In the genomic region with DNA sequence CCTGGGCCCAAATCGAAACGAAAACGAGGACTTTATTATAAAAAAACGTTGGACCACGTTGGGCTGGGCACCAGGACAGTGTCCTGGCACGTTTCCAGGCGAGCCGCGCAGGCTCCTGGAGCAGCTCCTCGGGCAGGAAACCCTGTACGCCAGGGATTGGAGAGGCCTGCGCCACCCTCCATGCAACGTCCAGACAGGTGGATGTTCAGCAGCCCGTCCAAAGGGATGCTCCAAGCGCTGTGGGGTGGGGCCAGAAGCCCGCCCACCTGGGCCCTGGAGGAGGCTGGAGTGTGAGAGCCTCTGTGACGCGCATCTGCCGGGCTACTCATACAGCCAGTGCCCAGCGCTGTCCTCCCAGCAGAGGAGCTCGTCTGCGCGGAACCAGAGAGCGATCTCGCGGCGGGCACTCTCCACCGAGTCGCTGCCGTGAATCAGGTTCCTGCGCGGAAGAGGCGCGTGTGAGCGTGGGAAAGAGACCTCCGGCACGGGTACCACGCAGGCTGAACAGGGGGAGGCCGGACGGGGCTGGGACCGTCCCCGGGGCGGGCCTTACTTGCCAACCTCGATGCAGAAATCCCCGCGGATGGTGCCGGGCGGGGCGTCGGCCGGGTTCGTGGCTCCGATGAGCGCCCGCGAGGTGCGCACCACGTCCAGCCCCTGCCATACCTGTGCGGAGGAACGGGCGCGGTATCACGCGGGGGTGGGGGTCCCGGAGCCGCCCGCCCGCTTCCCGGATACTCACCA, we compare ENCODE assay signal across 2 cellular contexts.
TF ChIP-seq lines count a peak whose summit lies in the region.

No MANE protein-coding gene starts in this region.

TF ChIP-seq in WTC11, 78 proteins besides CTCF, POLR2A, EP300 and RAD21 (continues in another document):
- TF ChIP-seq, protein P1, sequence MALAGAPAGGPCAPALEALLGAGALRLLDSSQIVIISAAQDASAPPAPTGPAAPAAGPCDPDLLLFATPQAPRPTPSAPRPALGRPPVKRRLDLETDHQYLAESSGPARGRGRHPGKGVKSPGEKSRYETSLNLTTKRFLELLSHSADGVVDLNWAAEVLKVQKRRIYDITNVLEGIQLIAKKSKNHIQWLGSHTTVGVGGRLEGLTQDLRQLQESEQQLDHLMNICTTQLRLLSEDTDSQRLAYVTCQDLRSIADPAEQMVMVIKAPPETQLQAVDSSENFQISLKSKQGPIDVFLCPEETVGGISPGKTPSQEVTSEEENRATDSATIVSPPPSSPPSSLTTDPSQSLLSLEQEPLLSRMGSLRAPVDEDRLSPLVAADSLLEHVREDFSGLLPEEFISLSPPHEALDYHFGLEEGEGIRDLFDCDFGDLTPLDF (CRISPR knock-in tag; IDR thresholded peaks at IDR 0.05), result peak; percentile 33; the same call in 1 of the 2 replicates
- no peak for TF ChIP-seq ZNF317 (CRISPR knock-in tag; IDR thresholded peaks at IDR 0.05; ENCODE audit: borderline replicate concordance, low read depth)
- TF ChIP-seq, protein P2, sequence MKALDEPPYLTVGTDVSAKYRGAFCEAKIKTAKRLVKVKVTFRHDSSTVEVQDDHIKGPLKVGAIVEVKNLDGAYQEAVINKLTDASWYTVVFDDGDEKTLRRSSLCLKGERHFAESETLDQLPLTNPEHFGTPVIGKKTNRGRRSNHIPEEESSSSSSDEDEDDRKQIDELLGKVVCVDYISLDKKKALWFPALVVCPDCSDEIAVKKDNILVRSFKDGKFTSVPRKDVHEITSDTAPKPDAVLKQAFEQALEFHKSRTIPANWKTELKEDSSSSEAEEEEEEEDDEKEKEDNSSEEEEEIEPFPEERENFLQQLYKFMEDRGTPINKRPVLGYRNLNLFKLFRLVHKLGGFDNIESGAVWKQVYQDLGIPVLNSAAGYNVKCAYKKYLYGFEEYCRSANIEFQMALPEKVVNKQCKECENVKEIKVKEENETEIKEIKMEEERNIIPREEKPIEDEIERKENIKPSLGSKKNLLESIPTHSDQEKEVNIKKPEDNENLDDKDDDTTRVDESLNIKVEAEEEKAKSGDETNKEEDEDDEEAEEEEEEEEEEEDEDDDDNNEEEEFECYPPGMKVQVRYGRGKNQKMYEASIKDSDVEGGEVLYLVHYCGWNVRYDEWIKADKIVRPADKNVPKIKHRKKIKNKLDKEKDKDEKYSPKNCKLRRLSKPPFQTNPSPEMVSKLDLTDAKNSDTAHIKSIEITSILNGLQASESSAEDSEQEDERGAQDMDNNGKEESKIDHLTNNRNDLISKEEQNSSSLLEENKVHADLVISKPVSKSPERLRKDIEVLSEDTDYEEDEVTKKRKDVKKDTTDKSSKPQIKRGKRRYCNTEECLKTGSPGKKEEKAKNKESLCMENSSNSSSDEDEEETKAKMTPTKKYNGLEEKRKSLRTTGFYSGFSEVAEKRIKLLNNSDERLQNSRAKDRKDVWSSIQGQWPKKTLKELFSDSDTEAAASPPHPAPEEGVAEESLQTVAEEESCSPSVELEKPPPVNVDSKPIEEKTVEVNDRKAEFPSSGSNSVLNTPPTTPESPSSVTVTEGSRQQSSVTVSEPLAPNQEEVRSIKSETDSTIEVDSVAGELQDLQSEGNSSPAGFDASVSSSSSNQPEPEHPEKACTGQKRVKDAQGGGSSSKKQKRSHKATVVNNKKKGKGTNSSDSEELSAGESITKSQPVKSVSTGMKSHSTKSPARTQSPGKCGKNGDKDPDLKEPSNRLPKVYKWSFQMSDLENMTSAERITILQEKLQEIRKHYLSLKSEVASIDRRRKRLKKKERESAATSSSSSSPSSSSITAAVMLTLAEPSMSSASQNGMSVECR (CRISPR knock-in tag; IDR thresholded peaks at IDR 0.05; ENCODE audit: borderline replicate concordance), result peak; percentile 52; the same call in 1 of the 2 replicates
- TF ChIP-seq, protein P3, sequence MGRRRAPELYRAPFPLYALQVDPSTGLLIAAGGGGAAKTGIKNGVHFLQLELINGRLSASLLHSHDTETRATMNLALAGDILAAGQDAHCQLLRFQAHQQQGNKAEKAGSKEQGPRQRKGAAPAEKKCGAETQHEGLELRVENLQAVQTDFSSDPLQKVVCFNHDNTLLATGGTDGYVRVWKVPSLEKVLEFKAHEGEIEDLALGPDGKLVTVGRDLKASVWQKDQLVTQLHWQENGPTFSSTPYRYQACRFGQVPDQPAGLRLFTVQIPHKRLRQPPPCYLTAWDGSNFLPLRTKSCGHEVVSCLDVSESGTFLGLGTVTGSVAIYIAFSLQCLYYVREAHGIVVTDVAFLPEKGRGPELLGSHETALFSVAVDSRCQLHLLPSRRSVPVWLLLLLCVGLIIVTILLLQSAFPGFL (CRISPR knock-in tag; IDR thresholded peaks at IDR 0.05; ENCODE audit: borderline replicate concordance), result no peak
- TF ChIP-seq FOXK1 (CRISPR knock-in tag; IDR thresholded peaks at IDR 0.05), result no peak; the same call in 1 of the 2 replicates
- TF ChIP-seq PRRX2 (CRISPR knock-in tag; IDR thresholded peaks at IDR 0.05), result 0 out of 2 replicates have a peak, but pooled peaks have one; percentile 15
- no peak for TF ChIP-seq ZNF396 (CRISPR knock-in tag; IDR thresholded peaks at IDR 0.05; ENCODE audit: borderline replicate concordance)
- TF ChIP-seq OVOL2 (CRISPR knock-in tag; IDR thresholded peaks at IDR 0.05; ENCODE audit: borderline replicate concordance), result no peak
- TF ChIP-seq, protein P4, sequence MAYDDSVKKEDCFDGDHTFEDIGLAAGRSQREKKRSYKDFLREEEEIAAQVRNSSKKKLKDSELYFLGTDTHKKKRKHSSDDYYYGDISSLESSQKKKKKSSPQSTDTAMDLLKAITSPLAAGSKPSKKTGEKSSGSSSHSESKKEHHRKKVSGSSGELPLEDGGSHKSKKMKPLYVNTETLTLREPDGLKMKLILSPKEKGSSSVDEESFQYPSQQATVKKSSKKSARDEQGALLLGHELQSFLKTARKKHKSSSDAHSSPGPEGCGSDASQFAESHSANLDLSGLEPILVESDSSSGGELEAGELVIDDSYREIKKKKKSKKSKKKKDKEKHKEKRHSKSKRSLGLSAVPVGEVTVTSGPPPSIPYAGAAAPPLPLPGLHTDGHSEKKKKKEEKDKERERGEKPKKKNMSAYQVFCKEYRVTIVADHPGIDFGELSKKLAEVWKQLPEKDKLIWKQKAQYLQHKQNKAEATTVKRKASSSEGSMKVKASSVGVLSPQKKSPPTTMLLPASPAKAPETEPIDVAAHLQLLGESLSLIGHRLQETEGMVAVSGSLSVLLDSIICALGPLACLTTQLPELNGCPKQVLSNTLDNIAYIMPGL (CRISPR knock-in tag; IDR thresholded peaks at IDR 0.05), result no peak
- TF ChIP-seq, protein P5, sequence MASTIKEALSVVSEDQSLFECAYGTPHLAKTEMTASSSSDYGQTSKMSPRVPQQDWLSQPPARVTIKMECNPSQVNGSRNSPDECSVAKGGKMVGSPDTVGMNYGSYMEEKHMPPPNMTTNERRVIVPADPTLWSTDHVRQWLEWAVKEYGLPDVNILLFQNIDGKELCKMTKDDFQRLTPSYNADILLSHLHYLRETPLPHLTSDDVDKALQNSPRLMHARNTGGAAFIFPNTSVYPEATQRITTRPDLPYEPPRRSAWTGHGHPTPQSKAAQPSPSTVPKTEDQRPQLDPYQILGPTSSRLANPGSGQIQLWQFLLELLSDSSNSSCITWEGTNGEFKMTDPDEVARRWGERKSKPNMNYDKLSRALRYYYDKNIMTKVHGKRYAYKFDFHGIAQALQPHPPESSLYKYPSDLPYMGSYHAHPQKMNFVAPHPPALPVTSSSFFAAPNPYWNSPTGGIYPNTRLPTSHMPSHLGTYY (CRISPR knock-in tag; IDR thresholded peaks at IDR 0.05), result no peak
- TF ChIP-seq ZNF263 (CRISPR knock-in tag; IDR thresholded peaks at IDR 0.05; ENCODE audit: low read depth), result no peak; the same call in 1 of the 2 replicates
- TF ChIP-seq ESRRA (CRISPR knock-in tag; IDR thresholded peaks at IDR 0.05; ENCODE audit: borderline replicate concordance), result no peak

TF ChIP-seq in HepG2, 621 proteins besides CTCF, POLR2A, EP300 and RAD21 (continues in another document):
- TF ChIP-seq ATF1 (CRISPR knock-in tag; IDR thresholded peaks at IDR 0.05), result no peak
- TF ChIP-seq ZNF44 (CRISPR knock-in tag; IDR thresholded peaks at IDR 0.05), result no peak
- no peak for TF ChIP-seq RARG (CRISPR knock-in tag; IDR thresholded peaks at IDR 0.05; ENCODE audit: low read depth)
- TF ChIP-seq POGZ (CRISPR knock-in tag; IDR thresholded peaks at IDR 0.05), result no peak
- TF ChIP-seq, protein P6, sequence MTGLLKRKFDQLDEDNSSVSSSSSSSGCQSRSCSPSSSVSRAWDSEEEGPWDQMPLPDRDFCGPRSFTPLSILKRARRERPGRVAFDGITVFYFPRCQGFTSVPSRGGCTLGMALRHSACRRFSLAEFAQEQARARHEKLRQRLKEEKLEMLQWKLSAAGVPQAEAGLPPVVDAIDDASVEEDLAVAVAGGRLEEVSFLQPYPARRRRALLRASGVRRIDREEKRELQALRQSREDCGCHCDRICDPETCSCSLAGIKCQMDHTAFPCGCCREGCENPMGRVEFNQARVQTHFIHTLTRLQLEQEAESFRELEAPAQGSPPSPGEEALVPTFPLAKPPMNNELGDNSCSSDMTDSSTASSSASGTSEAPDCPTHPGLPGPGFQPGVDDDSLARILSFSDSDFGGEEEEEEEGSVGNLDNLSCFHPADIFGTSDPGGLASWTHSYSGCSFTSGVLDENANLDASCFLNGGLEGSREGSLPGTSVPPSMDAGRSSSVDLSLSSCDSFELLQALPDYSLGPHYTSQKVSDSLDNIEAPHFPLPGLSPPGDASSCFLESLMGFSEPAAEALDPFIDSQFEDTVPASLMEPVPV (CRISPR knock-in tag; IDR thresholded peaks at IDR 0.05), result 0 out of 2 replicates have a peak, but pooled peaks have one; percentile 26
- no peak for TF ChIP-seq NKX3-1 (CRISPR knock-in tag; IDR thresholded peaks at IDR 0.05)
- TF ChIP-seq, protein P7, sequence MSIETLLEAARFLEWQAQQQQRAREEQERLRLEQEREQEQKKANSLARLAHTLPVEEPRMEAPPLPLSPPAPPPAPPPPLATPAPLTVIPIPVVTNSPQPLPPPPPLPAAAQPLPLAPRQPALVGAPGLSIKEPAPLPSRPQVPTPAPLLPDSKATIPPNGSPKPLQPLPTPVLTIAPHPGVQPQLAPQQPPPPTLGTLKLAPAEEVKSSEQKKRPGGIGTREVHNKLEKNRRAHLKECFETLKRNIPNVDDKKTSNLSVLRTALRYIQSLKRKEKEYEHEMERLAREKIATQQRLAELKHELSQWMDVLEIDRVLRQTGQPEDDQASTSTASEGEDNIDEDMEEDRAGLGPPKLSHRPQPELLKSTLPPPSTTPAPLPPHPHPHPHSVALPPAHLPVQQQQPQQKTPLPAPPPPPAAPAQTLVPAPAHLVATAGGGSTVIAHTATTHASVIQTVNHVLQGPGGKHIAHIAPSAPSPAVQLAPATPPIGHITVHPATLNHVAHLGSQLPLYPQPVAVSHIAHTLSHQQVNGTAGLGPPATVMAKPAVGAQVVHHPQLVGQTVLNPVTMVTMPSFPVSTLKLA (IDR thresholded peaks at IDR 0.05), result no peak
- TF ChIP-seq TCF12 (IDR thresholded peaks at IDR 0.05), result no peak
- TF ChIP-seq TCF12 (CRISPR knock-in tag; IDR thresholded peaks at IDR 0.05), result no peak
- TF ChIP-seq GABPB1 (CRISPR knock-in tag; IDR thresholded peaks at IDR 0.05), result no peak
- TF ChIP-seq ATF7 (IDR thresholded peaks at IDR 0.05), result no peak
- TF ChIP-seq ATF7 (CRISPR knock-in tag; IDR thresholded peaks at IDR 0.05), result no peak
- no peak for TF ChIP-seq KLF9 (CRISPR knock-in tag; IDR thresholded peaks at IDR 0.05; ENCODE audit: low read depth)
- TF ChIP-seq SMARCC2 (IDR thresholded peaks at IDR 0.05), result no peak
- TF ChIP-seq ZNF282 (IDR thresholded peaks at IDR 0.05; ENCODE audit: partially characterized antibody), result no peak
- TF ChIP-seq, protein P8, sequence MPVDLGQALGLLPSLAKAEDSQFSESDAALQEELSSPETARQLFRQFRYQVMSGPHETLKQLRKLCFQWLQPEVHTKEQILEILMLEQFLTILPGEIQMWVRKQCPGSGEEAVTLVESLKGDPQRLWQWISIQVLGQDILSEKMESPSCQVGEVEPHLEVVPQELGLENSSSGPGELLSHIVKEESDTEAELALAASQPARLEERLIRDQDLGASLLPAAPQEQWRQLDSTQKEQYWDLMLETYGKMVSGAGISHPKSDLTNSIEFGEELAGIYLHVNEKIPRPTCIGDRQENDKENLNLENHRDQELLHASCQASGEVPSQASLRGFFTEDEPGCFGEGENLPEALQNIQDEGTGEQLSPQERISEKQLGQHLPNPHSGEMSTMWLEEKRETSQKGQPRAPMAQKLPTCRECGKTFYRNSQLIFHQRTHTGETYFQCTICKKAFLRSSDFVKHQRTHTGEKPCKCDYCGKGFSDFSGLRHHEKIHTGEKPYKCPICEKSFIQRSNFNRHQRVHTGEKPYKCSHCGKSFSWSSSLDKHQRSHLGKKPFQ (CRISPR knock-in tag; IDR thresholded peaks at IDR 0.05; ENCODE audit: insufficient replicate concordance), result no peak
- TF ChIP-seq MTA3 (CRISPR knock-in tag; IDR thresholded peaks at IDR 0.05), result no peak
- no peak for TF ChIP-seq GZF1 (CRISPR knock-in tag; IDR thresholded peaks at IDR 0.05)
- 0 out of 2 replicates have a peak, but pooled peaks have one; percentile 35 for TF ChIP-seq AKAP8 (CRISPR knock-in tag; IDR thresholded peaks at IDR 0.05)
- TF ChIP-seq ZNF564 (CRISPR knock-in tag; IDR thresholded peaks at IDR 0.05), result no peak
- no peak for TF ChIP-seq KAT2B (IDR thresholded peaks at IDR 0.05; ENCODE audit: borderline replicate concordance, low read depth, low read length)
- no peak for TF ChIP-seq ZMYM4 (CRISPR knock-in tag; IDR thresholded peaks at IDR 0.05)
- TF ChIP-seq ZKSCAN1 (IDR thresholded peaks at IDR 0.05; ENCODE audit: low read length), result no peak
- no peak for TF ChIP-seq ZNF160 (CRISPR knock-in tag; IDR thresholded peaks at IDR 0.05)
- TF ChIP-seq ZNF253 (CRISPR knock-in tag; IDR thresholded peaks at IDR 0.05; ENCODE audit: borderline replicate concordance), result 0 out of 2 replicates have a peak, but pooled peaks have one; percentile 22
- no peak for TF ChIP-seq ZFY (CRISPR knock-in tag; IDR thresholded peaks at IDR 0.05)
- no peak for TF ChIP-seq ZNF619 (CRISPR knock-in tag; IDR thresholded peaks at IDR 0.05)
- no peak for TF ChIP-seq GATA4 (IDR thresholded peaks at IDR 0.05; ENCODE audit: borderline replicate concordance, low read depth)
- peak; percentile 19 for TF ChIP-seq SRSF1 (optimal IDR thresholded peaks at IDR 0.05; ENCODE audit: low read depth, low read length)
- TF ChIP-seq ZBTB38 (CRISPR knock-in tag; IDR thresholded peaks at IDR 0.05), result peak; percentile 71
- TF ChIP-seq TP53 (CRISPR knock-in tag; conservative IDR thresholded peaks at IDR 0.05), result no peak
- TF ChIP-seq ZNF749 (CRISPR knock-in tag; IDR thresholded peaks at IDR 0.05; ENCODE audit: borderline replicate concordance), result no peak
- TF ChIP-seq ZNF317 (CRISPR knock-in tag; IDR thresholded peaks at IDR 0.05), result no peak
- TF ChIP-seq, protein P9, sequence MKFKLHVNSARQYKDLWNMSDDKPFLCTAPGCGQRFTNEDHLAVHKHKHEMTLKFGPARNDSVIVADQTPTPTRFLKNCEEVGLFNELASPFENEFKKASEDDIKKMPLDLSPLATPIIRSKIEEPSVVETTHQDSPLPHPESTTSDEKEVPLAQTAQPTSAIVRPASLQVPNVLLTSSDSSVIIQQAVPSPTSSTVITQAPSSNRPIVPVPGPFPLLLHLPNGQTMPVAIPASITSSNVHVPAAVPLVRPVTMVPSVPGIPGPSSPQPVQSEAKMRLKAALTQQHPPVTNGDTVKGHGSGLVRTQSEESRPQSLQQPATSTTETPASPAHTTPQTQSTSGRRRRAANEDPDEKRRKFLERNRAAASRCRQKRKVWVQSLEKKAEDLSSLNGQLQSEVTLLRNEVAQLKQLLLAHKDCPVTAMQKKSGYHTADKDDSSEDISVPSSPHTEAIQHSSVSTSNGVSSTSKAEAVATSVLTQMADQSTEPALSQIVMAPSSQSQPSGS (CRISPR knock-in tag; IDR thresholded peaks at IDR 0.05), result no peak
- TF ChIP-seq HIVEP1 (CRISPR knock-in tag; IDR thresholded peaks at IDR 0.05), result no peak
- TF ChIP-seq RBFOX2 (IDR thresholded peaks at IDR 0.05; ENCODE audit: low read depth, low read length), result peak; percentile 76
- no peak for TF ChIP-seq SIN3B (IDR thresholded peaks at IDR 0.05; ENCODE audit: low read length)
- TF ChIP-seq PHF8 (CRISPR knock-in tag; IDR thresholded peaks at IDR 0.05), result 0 out of 2 replicates have a peak, but pooled peaks have one; percentile 9
